Comparison of ENCODE assay signal across 27 cellular contexts in the genomic region with DNA sequence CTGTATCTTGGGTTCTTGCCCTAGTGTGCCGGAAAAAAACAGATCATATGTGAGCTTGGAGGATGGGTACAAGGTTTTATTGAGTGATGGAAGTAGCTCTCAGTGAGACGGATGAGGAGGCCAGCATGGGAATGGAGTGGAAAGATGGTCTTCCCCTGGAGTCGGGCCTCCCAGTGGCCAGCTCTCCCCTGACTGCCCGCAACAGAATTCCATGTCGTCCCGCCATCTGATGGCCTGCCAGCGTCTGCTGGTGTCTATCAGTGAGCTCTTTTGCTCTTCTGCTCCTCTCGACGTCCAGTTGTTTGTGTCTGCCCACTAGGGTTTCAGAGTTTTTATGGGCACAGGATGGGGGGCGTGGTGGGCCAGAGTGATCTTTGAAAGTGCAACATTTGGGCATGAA.
DNase-seq lines count a peak whose midpoint lies in the region; ATAC-seq, FAIRE-seq and TF ChIP-seq lines count a peak whose summit lies in the region.
"Had no signal": no experiment of that assay in that cellular context is flagged by ENCODE, and none has a peak within 500 bp of the region (broad histone marks: within the 10 kb centered on the region; RNA-seq: fewer than 3 reads in every experiment).

No MANE protein-coding gene starts in this region.

- H3K56ac ChIP-seq in H1 (replicated peaks; ENCODE audit: insufficient read length, low read depth, low read length): no peak overlapping the region

- no peak overlapping the region for H2BK5ac ChIP-seq in H1 (ENCODE audit: low read depth, low read length)

- H3K27me3 ChIP-seq in SU-DHL-6 (ENCODE audit: low read length) (no peaks in the 10 kb centered on the region), H1 (replicated peaks in 1 of 4; ENCODE audit: control insufficient read depth in 3 of 4, extremely low read depth in 1 of 4, insufficient read depth in 3 of 4, low read length in 3 of 4) (no peaks in the 10 kb centered on the region), neural progenitor cell (no peaks in the 10 kb centered on the region), upper lobe of right lung (no peaks in the 10 kb centered on the region), testis (no peaks in the 10 kb centered on the region)
- H3K27me3 ChIP-seq: BE2C had no signal

- H3K36me3 ChIP-seq in SU-DHL-6 (ENCODE audit: low read length) (no peaks in the 10 kb centered on the region), H1 (ENCODE audit: control insufficient read depth in 2 of 4, insufficient read depth in 4 of 4, low read length in 3 of 4) (no peaks in the 10 kb centered on the region), neural progenitor cell (no peaks in the 10 kb centered on the region), upper lobe of right lung (no peaks in the 10 kb centered on the region), testis (ENCODE audit: low read depth, missing control alignments) (no peaks in the 10 kb centered on the region)
- H3K36me3 ChIP-seq: BE2C had no signal

- no peak overlapping the region for H2AK5ac ChIP-seq in H1 (ENCODE audit: low read depth, low read length)

- H3K4ac ChIP-seq in H1 (replicated peaks; ENCODE audit: insufficient read length, low read depth, low read length): no peak overlapping the region

- no peak overlapping the region for H3K18ac ChIP-seq in H1 (ENCODE audit: extremely low read depth, low read length)

- intact Hi-C loops in upper lobe of right lung (cut with DNase I) (no loop called here), testis (cut with DNase I; ENCODE audit: low total_unique reads) (no loop called here)
- intact Hi-C loops in activated naive CD4-positive, alpha-beta T cell treated with anti-CD3 and anti-CD28 coated beads for 36 hours (cut with micrococcal nuclease): no loop called here

- TF ChIP-seq POLR2A in H1 (IDR thresholded peaks at IDR 0.05; ENCODE audit: control extremely low read depth in 1 of 2, low read depth in 2 of 2, low read length in 2 of 2) (no peak), testis (IDR thresholded peaks at IDR 0.05) (no peak)

- no peak overlapping the region for H2BK20ac ChIP-seq in H1 (ENCODE audit: low read length)

- H3K9ac ChIP-seq in SU-DHL-6 (ENCODE audit: low read length) (no peak overlapping the region), H1 (replicated peaks in 1 of 4; ENCODE audit: extremely low read depth in 1 of 4, low read depth in 3 of 4, low read length in 3 of 4) (no peak overlapping the region), neural progenitor cell (no peak overlapping the region)
- H3K9ac ChIP-seq: GM23248 had no signal

- no peak overlapping the region for H3K23ac ChIP-seq in H1 (ENCODE audit: insufficient read length)

- no peak overlapping the region for H3K4me3 ChIP-seq in SU-DHL-6 (ENCODE audit: insufficient read depth, low read length, poor library complexity, severe bottlenecking)
- H3K4me3 ChIP-seq in H1 (ENCODE audit: extremely low read depth in 1 of 4, insufficient read depth in 2 of 4, low read depth in 3 of 4, low read length in 4 of 4): no peak overlapping the region
- H3K4me3 ChIP-seq in neural progenitor cell: no peak overlapping the region
- H3K4me3 ChIP-seq in upper lobe of right lung: no peak overlapping the region
- no peak overlapping the region for H3K4me3 ChIP-seq in testis
- H3K4me3 ChIP-seq: GM23248 had no signal

- no peaks in the 10 kb centered on the region for H4K20me1 ChIP-seq in SU-DHL-6 (ENCODE audit: low read depth, low read length)
- H4K20me1 ChIP-seq in H1 (replicated peaks in 1 of 2; ENCODE audit: control insufficient read depth in 1 of 2, insufficient read depth in 2 of 2, low read length in 2 of 2): no peaks in the 10 kb centered on the region
- no peaks in the 10 kb centered on the region for H4K20me1 ChIP-seq in neural progenitor cell (ENCODE audit: low read depth)

- no peaks in the 10 kb centered on the region for H3K4me1 Mint-ChIP-seq in neural progenitor cell
- H3K4me1 Mint-ChIP-seq in activated naive CD4-positive, alpha-beta T cell treated with anti-CD3 and anti-CD28 coated beads for 36 hours (ENCODE audit: low read depth): no peaks in the 10 kb centered on the region
- H3K4me1 Mint-ChIP-seq: CD4-positive, CD25-positive, alpha-beta regulatory T cell; CD8-positive, alpha-beta memory T cell; IgD-negative memory B cell had no signal

- H3K79me1 ChIP-seq in H1 (ENCODE audit: low read depth, low read length): no peaks in the 10 kb centered on the region

- no peaks in the 10 kb centered on the region; the same call in 1 of the 2 replicates for H3K9me3 ChIP-seq in SU-DHL-6 (ENCODE audit: insufficient read depth, low read length)
- no peaks in the 10 kb centered on the region for H3K9me3 ChIP-seq in H1 (ENCODE audit: insufficient read depth in 2 of 2, low read depth in 1 of 2, low read length in 1 of 2)
- no peaks in the 10 kb centered on the region for H3K9me3 ChIP-seq in neural progenitor cell (ENCODE audit: low read depth)
- no peaks in the 10 kb centered on the region for H3K9me3 ChIP-seq in upper lobe of right lung
- no peaks in the 10 kb centered on the region for H3K9me3 ChIP-seq in testis
- H3K9me3 ChIP-seq: BE2C had no signal

- H3F3A ChIP-seq in SU-DHL-6 (ENCODE audit: insufficient read depth) (no peaks in the 10 kb centered on the region), neural progenitor cell (ENCODE audit: low read depth) (no peaks in the 10 kb centered on the region)

- no peak for ATAC-seq in upper lobe of right lung
- ATAC-seq: HCT116 had no signal

- no peak for TF ChIP-seq RAD21 in H1 (IDR thresholded peaks at IDR 0.05 in 1 of 2, conservative IDR thresholded peaks at IDR 0.05 in 1 of 2; ENCODE audit: low read depth in 2 of 2, low read length in 2 of 2)

- H3K27ac Mint-ChIP-seq in neural progenitor cell: no peak overlapping the region
- H3K27ac Mint-ChIP-seq in activated naive CD4-positive, alpha-beta T cell treated with anti-CD3 and anti-CD28 coated beads for 36 hours: no peak overlapping the region
- H3K27ac Mint-ChIP-seq: CD4-positive, CD25-positive, alpha-beta regulatory T cell; CD8-positive, alpha-beta memory T cell; HFFc6; IgD-negative memory B cell had no signal

- TF ChIP-seq CTCF in SU-DHL-6 (IDR thresholded peaks at IDR 0.05; ENCODE audit: insufficient read depth, low read length, poor library complexity, severe bottlenecking) (no peak), H1 (IDR thresholded peaks at IDR 0.05; ENCODE audit: control extremely low read depth in 1 of 3, insufficient read depth in 1 of 3, low read depth in 1 of 3, low read length in 3 of 3) (no peak), neural progenitor cell (IDR thresholded peaks at IDR 0.05) (no peak), upper lobe of right lung (IDR thresholded peaks at IDR 0.05) (no peak), testis (IDR thresholded peaks at IDR 0.05) (no peak)

- no peaks in the 10 kb centered on the region; the same call in 1 of the 2 replicates for H3K23me2 ChIP-seq in H1 (ENCODE audit: low read depth, low read length)

- no peak overlapping the region for H2BK120ac ChIP-seq in H1 (replicated peaks; ENCODE audit: low read depth, low read length)

- H2BK15ac ChIP-seq in H1 (ENCODE audit: low read length): no peak overlapping the region

- no peak overlapping the region for H4K8ac ChIP-seq in H1 (ENCODE audit: extremely low read depth, insufficient read depth, low read length)

- H2BK12ac ChIP-seq in H1 (ENCODE audit: low read depth, low read length): no peak overlapping the region

- H4K5ac ChIP-seq in H1 (ENCODE audit: insufficient read length, low read depth, low read length): no peak overlapping the region

- no peak overlapping the region for H3K4me2 ChIP-seq in SU-DHL-6 (ENCODE audit: low read depth, low read length, poor library complexity, severe bottlenecking)
- no peak overlapping the region for H3K4me2 ChIP-seq in H1 (ENCODE audit: insufficient read depth in 1 of 2, low read depth in 2 of 2, low read length in 2 of 2)
- H3K4me2 ChIP-seq in neural progenitor cell: no peak overlapping the region

- TF ChIP-seq EP300 in H1 (IDR thresholded peaks at IDR 0.05; ENCODE audit: borderline replicate concordance in 1 of 2, low read depth in 2 of 2, low read length in 2 of 2): no peak

- no peak overlapping the region for H4K91ac ChIP-seq in H1 (replicated peaks; ENCODE audit: insufficient read length, low read length)

- H3K79me2 ChIP-seq in SU-DHL-6 (ENCODE audit: insufficient read depth, low read length): no peaks in the 10 kb centered on the region
- H3K79me2 ChIP-seq in H1 (ENCODE audit: control insufficient read depth in 1 of 2, insufficient read depth in 2 of 2, low read length in 2 of 2): no peaks in the 10 kb centered on the region
- H3K79me2 ChIP-seq in neural progenitor cell (ENCODE audit: low read depth): no peaks in the 10 kb centered on the region

- no peaks in the 10 kb centered on the region for H3K36me3 Mint-ChIP-seq in neural progenitor cell
- H3K36me3 Mint-ChIP-seq in activated naive CD4-positive, alpha-beta T cell treated with anti-CD3 and anti-CD28 coated beads for 36 hours (ENCODE audit: low read depth): no peaks in the 10 kb centered on the region
- H3K36me3 Mint-ChIP-seq: CD4-positive, CD25-positive, alpha-beta regulatory T cell; CD8-positive, alpha-beta memory T cell; IgD-negative memory B cell had no signal

- no peaks in the 10 kb centered on the region for H3K9me2 ChIP-seq in SU-DHL-6 (replicated peaks; ENCODE audit: insufficient read depth, low read length)

- POLR2A ChIA-PET in H1 (lab: Charles Lee; ENCODE audit: partially characterized antibody): no interaction called here

- H3K4me3 Mint-ChIP-seq in neural progenitor cell: no peak overlapping the region
- H3K4me3 Mint-ChIP-seq in activated naive CD4-positive, alpha-beta T cell treated with anti-CD3 and anti-CD28 coated beads for 36 hours: no peak overlapping the region
- H3K4me3 Mint-ChIP-seq: CD4-positive, CD25-positive, alpha-beta regulatory T cell; CD8-positive, alpha-beta memory T cell; HFFc6; IgD-negative memory B cell had no signal

- H3K9me3 Mint-ChIP-seq in neural progenitor cell: no peaks in the 10 kb centered on the region
- H3K9me3 Mint-ChIP-seq in activated naive CD4-positive, alpha-beta T cell treated with anti-CD3 and anti-CD28 coated beads for 36 hours: no peaks in the 10 kb centered on the region

- H3K27ac ChIP-seq in SU-DHL-6 (ENCODE audit: low read depth, low read length) (no peak overlapping the region), H1 (ENCODE audit: low read depth, low read length) (no peak overlapping the region), neural progenitor cell (no peak overlapping the region), upper lobe of right lung (no peak overlapping the region), testis (no peak overlapping the region)
- H3K27ac ChIP-seq: GM23248 had no signal

- DNase-seq in H1 (ENCODE audit: low read depth in 1 of 2, low spot score in 2 of 2) (no peak), neural progenitor cell (ENCODE audit: low spot score) (no peak), upper lobe of right lung (peak; percentile 42), testis (no peak)
- DNase-seq in activated naive CD4-positive, alpha-beta T cell treated with anti-CD3 and anti-CD28 coated beads for 36 hours: no peak
- DNase-seq in stimulated activated CD4-positive, alpha-beta T cell treated with anti-CD3 and anti-CD28 coated beads, Interleukin-4, amount 100 ng/mL, for 4 hours: no peak
- DNase-seq: ACHN; BE2C; C1 segment of cervical spinal cord; CD4-positive, CD25-positive, alpha-beta regulatory T cell; CD8-positive, alpha-beta memory T cell; COR-L47; DMS 273 treated with DMSO at 0.1 percent for 48 hours; DMS53; DND-41; EL; GM23248; H7; HFFc6 had no signal

- H3K4me1 ChIP-seq in H1 (replicated peaks in 1 of 4; ENCODE audit: control insufficient read depth in 3 of 4, insufficient read depth in 4 of 4, low read length in 3 of 4) (no peaks in the 10 kb centered on the region), neural progenitor cell (no peaks in the 10 kb centered on the region), upper lobe of right lung (no peaks in the 10 kb centered on the region), testis (no peaks in the 10 kb centered on the region)
- H3K4me1 ChIP-seq: BE2C had no signal

- H3K14ac ChIP-seq in H1 (ENCODE audit: insufficient read length): no peak overlapping the region

- H2AFZ ChIP-seq in SU-DHL-6 (ENCODE audit: low read depth, low read length, severe bottlenecking): peak overlapping the region; percentile 10
- peak overlapping the region; percentile 67; the same call in 1 of the 2 replicates for H2AFZ ChIP-seq in H1 (ENCODE audit: low read length)
- H2AFZ ChIP-seq in neural progenitor cell (replicated peaks): peak overlapping the region; percentile 63
- H2AFZ ChIP-seq: GM23248 had no signal

- FAIRE-seq in H1 (lab: Jason Lieb, UNC): no peak
- FAIRE-seq: A204.1, G401.6, GM12891, GM19239, HTR-8/SVneo had no signal

- WGBS in H1 (ENCODE audit: extremely low coverage in 1 of 2, insufficient coverage in 1 of 2, insufficient read length in 1 of 2, insufficient replicate concordance in 2 of 2, low coverage in 1 of 2, low lambda C conversion rate in 2 of 2, missing lambda C conversion rate in 1 of 2), 2 experiments: 92% methylated on average over 10 of the region's 10 CpGs; no CpG with 5 or more reads in 1 of the 2 experiments
- 74 to 82% methylated on average over 9 to 10 of the region's 10 CpGs for WGBS in testis, 2 donors

- peaks cover 2% of the 10 kb centered on the region for H3K27me3 Mint-ChIP-seq in neural progenitor cell (ENCODE audit: insufficient read depth, low read depth)
- no peaks in the 10 kb centered on the region for H3K27me3 Mint-ChIP-seq in activated naive CD4-positive, alpha-beta T cell treated with anti-CD3 and anti-CD28 coated beads for 36 hours (ENCODE audit: low read depth)
- H3K27me3 Mint-ChIP-seq: CD4-positive, CD25-positive, alpha-beta regulatory T cell; CD8-positive, alpha-beta memory T cell; IgD-negative memory B cell had no signal

- CTCF ChIA-PET in H1 (lab: Charles Lee; ENCODE audit: partially characterized antibody): no interaction called here
- CTCF ChIA-PET in activated naive CD4-positive, alpha-beta T cell treated with anti-CD3 and anti-CD28 coated beads for 36 hours (lab: Charles Lee): no interaction called here

Comparison
In these comparisons a context has a peak if more than half of its experiments do, and no peak if none do; other contexts are left out.
1. H2AFZ ChIP-seq: peak in every context shown above with its lines; median percentile 67 in H1; 63 in neural progenitor cell; 10 in SU-DHL-6.